Comparison of ENCODE assay signal across 9 cellular contexts in genomic region chr6:87408721-87409155, GRCh38. TPM values are rescaled to one million over a fixed set of nuclear protein-coding genes. Genes with fewer than 3 reads are reported as not detected.
DNase-seq lines count a peak whose midpoint lies in the region; ATAC-seq, FAIRE-seq and TF ChIP-seq lines count a peak whose summit lies in the region.
"Had no signal": no experiment of that assay in that cellular context is flagged by ENCODE, and none has a peak within 500 bp of the region (broad histone marks: within the 10 kb centered on the region; RNA-seq: fewer than 3 reads in every experiment).

No MANE protein-coding gene starts in this region.

- no peak overlapping the region for H3K27ac ChIP-seq in endothelial cell of umbilical vein (ENCODE audit: insufficient read depth, low read depth, low read length)
- peak overlapping the region; percentile 63 to 87 for H3K27ac ChIP-seq in prostate gland

- H3K9me1 ChIP-seq in endothelial cell of umbilical vein (replicated peaks; ENCODE audit: control insufficient read depth, extremely low read depth, insufficient read depth, low read length) = no peaks in the 10 kb centered on the region

- peaks cover 10% of the 10 kb centered on the region for H3K4me1 ChIP-seq in endothelial cell of umbilical vein (ENCODE audit: control insufficient read depth, extremely low read depth, insufficient read depth, low read length)
- H3K4me1 ChIP-seq in prostate gland (replicated peaks) = no peaks in the 10 kb centered on the region

- no peaks in the 10 kb centered on the region for H4K20me1 ChIP-seq in endothelial cell of umbilical vein (replicated peaks; ENCODE audit: control insufficient read depth, extremely low read depth, insufficient read depth, low read length)

- dilution Hi-C loops in endothelial cell of umbilical vein (cut with MboI; ENCODE audit: extremely low pct_ligation_motif_present, low sequenced_read_pairs) = no loop called here

- no peaks in the 10 kb centered on the region for H3K79me2 ChIP-seq in endothelial cell of umbilical vein (ENCODE audit: control insufficient read depth, insufficient read depth, low read length)

- no peaks in the 10 kb centered on the region for H3K36me3 ChIP-seq in endothelial cell of umbilical vein (ENCODE audit: control insufficient read depth in 2 of 2, extremely low read depth in 1 of 2, insufficient read depth in 2 of 2, low read length in 2 of 2)
- H3K36me3 ChIP-seq in prostate gland = no peaks in the 10 kb centered on the region

- POLR2A ChIA-PET in endothelial cell of umbilical vein (lab: Charles Lee) = no interaction called here

- intact Hi-C loops in endothelial cell of umbilical vein (cut with micrococcal nuclease) = loop anchor here (1.0 to 2.0 kb wide), 3 partner anchors 64 to 294 kb away; partner anchors contain the start of genes AKIRIN2, ORC3 and SLC35A1
- intact Hi-C loops in prostate gland (cut with DNase I) = loop anchor here (5.0 kb wide), 1 partner anchor 64 kb away; the partner anchor contains the start of gene SLC35A1

- H3K27me3 ChIP-seq in endothelial cell of umbilical vein (ENCODE audit: control insufficient read depth in 2 of 2, insufficient read depth in 2 of 2, low read length in 2 of 2) (peaks cover 0 to 5% of the 10 kb centered on the region in 2 experiments), prostate gland (replicated peaks; ENCODE audit: insufficient read depth) (no peaks in the 10 kb centered on the region)

- CTCF ChIA-PET in endothelial cell of umbilical vein (lab: Charles Lee) = interaction anchor here (0.6 to 2.3 kb wide), 2 partner anchors 16 to 218 kb away, joined by 3 to 13 read pairs; no protein-coding TSS in a partner anchor

- TF ChIP-seq POLR2A in GM12892 (IDR thresholded peaks at IDR 0.05; ENCODE audit: low read depth, low read length) (no peak), endothelial cell of umbilical vein (IDR thresholded peaks at IDR 0.05; ENCODE audit: low read depth, low read length) (no peak), prostate gland (IDR thresholded peaks at IDR 0.05) (no peak)

- TF ChIP-seq CTCF in endothelial cell of umbilical vein (IDR thresholded peaks at IDR 0.05; ENCODE audit: extremely low read depth in 1 of 2, insufficient read depth in 1 of 2, low read depth in 1 of 2, low read length in 2 of 2) (no peak), prostate gland (IDR thresholded peaks at IDR 0.05) (no peak)

- WGBS in prostate gland = 31% methylated on average over 5 of the region's 5 CpGs

- peak overlapping the region; percentile 24 to 97 (median 66) for H3K4me3 ChIP-seq in endothelial cell of umbilical vein (replicated peaks in 1 of 3; ENCODE audit: insufficient read depth in 1 of 3, low read depth in 1 of 3, low read length in 3 of 3)
- peak overlapping the region; percentile 79 to 96 for H3K4me3 ChIP-seq in prostate gland

- H3K4me2 ChIP-seq in endothelial cell of umbilical vein (ENCODE audit: insufficient read depth, low read length) = peak overlapping the region; percentile 87

- FAIRE-seq in GM12892 (lab: Jason Lieb, UNC) = peak; percentile 54
- no peak for FAIRE-seq in endothelial cell of umbilical vein (lab: Jason Lieb, UNC)

- H2AFZ ChIP-seq in endothelial cell of umbilical vein (ENCODE audit: low read depth, low read length) = peak overlapping the region; percentile 99

- ATAC-seq in GM21825 (IDR thresholded peaks at IDR 0.05; ENCODE audit: unreplicated experiment) = no peak

- no peaks in the 10 kb centered on the region for H3K9me3 ChIP-seq in endothelial cell of umbilical vein (replicated peaks; ENCODE audit: control insufficient read depth, insufficient read depth, low read length)
- H3K9me3 ChIP-seq in prostate gland = no peaks in the 10 kb centered on the region

- DNase-seq in GM12892 (ENCODE audit: insufficient read length) = no peak
- DNase-seq in NCI-H774 (lab: John Stamatoyannopoulos, UW) = peak; percentile 59
- DNase-seq in endothelial cell of umbilical vein (ENCODE audit: low read depth, low spot score) = no peak
- no peak for DNase-seq in prostate gland (ENCODE audit: low spot score)
- no peak for DNase-seq in NCI-H146 (lab: John Stamatoyannopoulos, UW)
- no peak for DNase-seq in NCI-H1417 treated with DMSO at 0.1 percent for 48 hours (lab: John Stamatoyannopoulos, UW)
- no peak for DNase-seq in activated CD4-positive, alpha-beta T cell treated with anti-CD3 and anti-CD28 coated beads for 48 hours

- peak overlapping the region; percentile 16 for H3K9ac ChIP-seq in endothelial cell of umbilical vein (replicated peaks; ENCODE audit: extremely low read depth, insufficient read depth, low read length)

- no TSS peak for BruUV-seq in endothelial cell of umbilical vein (replicated peaks; lab: Mats Ljungman, UMichigan)

TF ChIP-seq in endothelial cell of umbilical vein, 7 proteins besides CTCF, POLR2A, EP300 and RAD21:
- TF ChIP-seq EZH2 (IDR thresholded peaks at IDR 0.05; ENCODE audit: borderline replicate concordance, low read depth, low read length, severe bottlenecking) (no peak), MYC (IDR thresholded peaks at IDR 0.05; ENCODE audit: low read depth, low read length) (no peak), JUN (IDR thresholded peaks at IDR 0.05; ENCODE audit: borderline replicate concordance, insufficient read depth, insufficient read length, low read depth) (no peak), POLR2AphosphoS5 (IDR thresholded peaks at IDR 0.05; ENCODE audit: insufficient read depth, low read depth, low read length) (no peak), GATA2 (IDR thresholded peaks at IDR 0.05; ENCODE audit: insufficient read depth, insufficient read length, low read depth, low read length) (no peak), MAX (IDR thresholded peaks at IDR 0.05; ENCODE audit: insufficient read depth, insufficient read length) (no peak), FOS (IDR thresholded peaks at IDR 0.05; ENCODE audit: borderline replicate concordance, insufficient read depth, low read length) (no peak)

RNA-seq across cellular contexts. Expression of gene CFAP206, which starts 1.0 kb away (rescaled TPM):
- polyA plus RNA-seq in GM12892 (2012; ENCODE audit: missing spikeins) = 0.08 TPM
- total RNA-seq in endothelial cell of umbilical vein (0.20 and 0.21 TPM in 2 replicates), prostate gland (10 to 100 TPM in 1 of 2 donors, 1 to 10 TPM in 1; 8.7 to 10.5 TPM)
- 0.05 and 0.15 TPM in 2 replicates for polyA plus RNA-seq in endothelial cell of umbilical vein
- 0.17 and 0.18 TPM in 2 replicates for polyA plus RNA-seq in endothelial cell of umbilical vein (2011; cell fraction: cytosol; rRNA removed)
- 0.21 and 0.50 TPM in 2 replicates for polyA plus RNA-seq in endothelial cell of umbilical vein (2011; cell fraction: nucleus; rRNA removed)
- polyA plus RNA-seq in endothelial cell of umbilical vein (2012) = 0.11 TPM in 1 of 2 replicates, not detected in the other
- polyA minus RNA-seq in endothelial cell of umbilical vein = 0.06 and 0.34 TPM in 2 replicates
- not detected for polyA minus RNA-seq in endothelial cell of umbilical vein (2011; cell fraction: cytosol; rRNA and poly(A)+ RNA removed)
- polyA minus RNA-seq in endothelial cell of umbilical vein (2011; cell fraction: nucleus; rRNA and poly(A)+ RNA removed) = 0.29 TPM in 1 of 2 replicates, not detected in the other
- total RNA-seq: T-helper 1 cell treated with Interleukin-12 subunit alpha and Interleukin-12 subunit beta and Interleukin-4 antibody, amounts not matched to agents 30 ng/mL and 1 ng/mL, for 36 hours had no signal
